17 cellular contexts compared by ENCODE assay signal in genomic region chr1:31579374-31579773, GRCh38. TPM values are rescaled to one million over a fixed set of nuclear protein-coding genes. Genes with fewer than 3 reads are reported as not detected.
DNase-seq lines count a peak whose midpoint lies in the region; ATAC-seq and TF ChIP-seq lines count a peak whose summit lies in the region.
"Had no signal": no experiment of that assay in that cellular context is flagged by ENCODE, and none has a peak within 500 bp of the region (broad histone marks: within the 10 kb centered on the region; RNA-seq: fewer than 3 reads in every experiment).

No MANE protein-coding gene starts in this region.

- intact Hi-C loops in adrenal gland (cut with DNase I) (no loop called here), prostate gland (cut with DNase I) (loop anchor here (5.0 kb wide), 1 partner anchor 133 kb away; no protein-coding TSS in a partner anchor)

- H3K4me1 ChIP-seq in BE2C: peaks cover 15% of the 10 kb centered on the region
- peaks cover 10 to 32% of the 10 kb centered on the region in 2 donors for H3K4me1 ChIP-seq in adrenal gland (replicated peaks in 1 of 2)
- H3K4me1 ChIP-seq in hepatocyte (ENCODE audit: insufficient read depth): peaks cover 76% of the 10 kb centered on the region
- no peaks in the 10 kb centered on the region for H3K4me1 ChIP-seq in prostate gland (replicated peaks)

- H3K36me3 ChIP-seq in BE2C (no peaks in the 10 kb centered on the region), adrenal gland (replicated peaks in 1 of 2) (no peaks in the 10 kb centered on the region), hepatocyte (replicated peaks; ENCODE audit: insufficient read depth, low read depth) (no peaks in the 10 kb centered on the region), prostate gland (no peaks in the 10 kb centered on the region)

- no peak overlapping the region for H3K4me3 ChIP-seq in BE2C (ENCODE audit: low read depth, low read length)
- H3K4me3 ChIP-seq in adrenal gland: peak overlapping the region in 1 of 4 donors; percentile 38
- no peak overlapping the region for H3K4me3 ChIP-seq in hepatocyte
- no peak overlapping the region for H3K4me3 ChIP-seq in prostate gland

- no peak overlapping the region for H2AFZ ChIP-seq in hepatocyte

- H3K27ac ChIP-seq in adrenal gland (peak overlapping the region in 4 of 5 donors; percentile 16 to 83 (median 52)), hepatocyte (peak overlapping the region; percentile 95), prostate gland (peak overlapping the region; percentile 66 to 68)

- no peaks in the 10 kb centered on the region for H4K20me1 ChIP-seq in hepatocyte (ENCODE audit: insufficient read depth, poor library complexity, severe bottlenecking)

- peak in 1 of 2 donors; percentile 6 for TF ChIP-seq POLR2A in adrenal gland (IDR thresholded peaks at IDR 0.05)
- no peak for TF ChIP-seq POLR2A in prostate gland (IDR thresholded peaks at IDR 0.05)

- H3K9me2 ChIP-seq in hepatocyte (replicated peaks; ENCODE audit: insufficient read depth): no peaks in the 10 kb centered on the region

- WGBS in adrenal gland, 4 donors: 64 to 83% methylated on average over 5 of the region's 5 CpGs; no CpG with 5 or more reads in 2 of the 4 donors
- WGBS in hepatocyte (ENCODE audit: low lambda C conversion rate, missing lambda C conversion rate): 83% methylated on average over 5 of the region's 5 CpGs
- WGBS in prostate gland: 57% methylated on average over 5 of the region's 5 CpGs

- TF ChIP-seq CTCF in BE2C (IDR thresholded peaks at IDR 0.05; ENCODE audit: low read depth, low read length) (no peak), adrenal gland (IDR thresholded peaks at IDR 0.05) (no peak), hepatocyte (IDR thresholded peaks at IDR 0.05; ENCODE audit: poor library complexity) (no peak), prostate gland (IDR thresholded peaks at IDR 0.05) (no peak)

- no peaks in the 10 kb centered on the region for H3K27me3 ChIP-seq in BE2C
- no peaks in the 10 kb centered on the region for H3K27me3 ChIP-seq in adrenal gland
- H3K27me3 ChIP-seq in hepatocyte: no peaks in the 10 kb centered on the region
- no peaks in the 10 kb centered on the region for H3K27me3 ChIP-seq in prostate gland (replicated peaks; ENCODE audit: insufficient read depth)

- no peak for ATAC-seq in HG02840 (IDR thresholded peaks at IDR 0.05; ENCODE audit: low FRiP score, unreplicated experiment)
- ATAC-seq: activated CD4-positive, CD25-positive, alpha-beta regulatory T cell treated with anti-CD3 and anti-CD28 coated beads, Interleukin-2, amount 50 U/mL, for 24 hours had no signal

- H3K79me2 ChIP-seq in hepatocyte: peaks cover 21% of the 10 kb centered on the region

- H3K9me3 ChIP-seq in BE2C: no peaks in the 10 kb centered on the region
- H3K9me3 ChIP-seq in adrenal gland (replicated peaks in 1 of 3): no peaks in the 10 kb centered on the region
- no peaks in the 10 kb centered on the region for H3K9me3 ChIP-seq in hepatocyte (ENCODE audit: low read depth)
- no peaks in the 10 kb centered on the region for H3K9me3 ChIP-seq in prostate gland

- peak overlapping the region; percentile 69 for H3K4me2 ChIP-seq in hepatocyte

- DNase-seq in BE2C: peak; percentile 27
- DNase-seq in adrenal gland: peak in 4 of 7 donors; percentile 46 to 82 (median 68)
- DNase-seq in hepatocyte (ENCODE audit: low spot score): no peak
- no peak for DNase-seq in prostate gland (ENCODE audit: low spot score)
- DNase-seq in NCI-H524 treated with DMSO at 0.1 percent for 48 hours (lab: John Stamatoyannopoulos, UW): no peak
- DNase-seq in NCI-H1417 (lab: John Stamatoyannopoulos, UW): no peak
- DNase-seq in AG08395 (ENCODE audit: low spot score): no peak
- DNase-seq: activated gamma-delta T cell treated with Interleukin-2 at 50 U/mL for 16 hours, cortex of kidney, GF-D8, GOT3, Kasumi-1, NCI-H2171, nucleus accumbens, SHP77 had no signal

RNA-seq across cellular contexts. Expression of gene TINAGL1, which starts 3.1 kb away (rescaled TPM):
- polyA plus RNA-seq in BE2C (2012; ENCODE audit: insufficient read depth, insufficient read length, low read depth): 0.31 TPM
- total RNA-seq in adrenal gland: 100 to 1,000 TPM in 4 of 8 donors, 10 to 100 TPM in 4; 31.7 to 294 (median 98.6) TPM
- polyA plus RNA-seq in adrenal gland: 100 to 1,000 TPM in 1 of 3 donors, 10 to 100 TPM in 2; 22.7 to 146 (median 89.5) TPM
- 46.2 and 58.3 TPM in 2 replicates for total RNA-seq in hepatocyte
- 64.4 and 69.4 TPM in 2 replicates for polyA plus RNA-seq in hepatocyte
- total RNA-seq in prostate gland: 100 to 1,000 TPM; 103 to 134 TPM

RNA-seq across cellular contexts. Expression of gene HCRTR1, which starts 38.1 kb away (rescaled TPM):
- polyA plus RNA-seq in BE2C (2012; ENCODE audit: insufficient read depth, insufficient read length, low read depth): not detected
- total RNA-seq in adrenal gland (1 to 10 TPM in 2 of 8 donors, under 1 TPM in 1, not detected in 5; 0.98 to 2.8 (median 1.7) TPM), hepatocyte (0.28 TPM in 1 of 2 replicates, not detected in the other), prostate gland (not detected)
- polyA plus RNA-seq in adrenal gland (1 to 10 TPM in 1 of 3 donors, under 1 TPM in 2; 0.18 to 3.5 (median 0.67) TPM), hepatocyte (0.68 TPM in 1 of 2 replicates, not detected in the other)

Comparison
In these comparisons a context has a peak if more than half of its experiments do, and no peak if none do; other contexts are left out.
1. DNase-seq: peak in BE2C (single experiment) and adrenal gland (4 of 7); none in hepatocyte (single experiment), prostate gland (single experiment), NCI-H524 treated with DMSO at 0.1 percent for 48 hours (single experiment), NCI-H1417 (0 of 3) and AG08395 (single experiment).
2. Peak in every context shown above with its lines, with median percentiles within 50 percentile points of each other: H3K27ac ChIP-seq.